ENCODE assay signal across 9 cellular contexts in the genomic region with DNA sequence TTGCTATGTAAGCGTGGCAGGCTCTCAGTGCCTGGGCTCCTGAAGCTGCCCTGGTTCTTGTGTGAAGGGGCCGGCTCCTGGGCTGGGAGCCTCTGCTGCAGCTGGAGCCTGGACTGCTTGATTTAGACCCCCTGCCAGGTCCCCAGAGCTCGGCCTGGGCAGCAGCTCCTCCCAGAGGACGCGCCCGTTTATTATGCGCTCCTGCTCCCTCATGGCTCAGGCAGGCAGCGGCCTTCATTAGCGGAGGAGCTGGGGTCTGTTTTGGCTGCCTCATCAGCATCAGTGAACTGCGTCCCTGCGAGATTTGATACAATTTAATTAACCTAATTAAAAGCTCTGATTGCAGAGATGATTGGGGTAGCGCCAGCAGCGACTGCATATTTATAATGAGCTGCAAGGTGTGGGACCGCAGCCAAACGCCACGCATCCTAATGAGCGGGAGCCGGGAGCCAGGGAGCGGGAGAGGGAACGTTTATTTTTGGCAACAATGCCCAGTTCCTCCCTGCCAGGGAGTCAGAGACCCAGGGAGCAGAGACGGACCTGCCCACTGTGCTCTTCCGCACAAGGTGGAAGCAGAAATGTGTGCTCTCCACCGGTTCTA. TPM values are rescaled to one million over a fixed set of nuclear protein-coding genes. Genes with fewer than 3 reads are reported as not detected.
A peak's percentile ranks its signal among the peaks of the same experiment; 100 is the strongest.
DNase-seq lines count a peak whose midpoint lies in the region; ATAC-seq and TF ChIP-seq lines count a peak whose summit lies in the region.
"Had no signal": no experiment of that assay in that cellular context is flagged by ENCODE, and none has a peak within 500 bp of the region (broad histone marks: within the 10 kb centered on the region; RNA-seq: fewer than 3 reads in every experiment).

No MANE protein-coding gene starts in this region.

- H3K9me3 ChIP-seq in OCI-LY3 (ENCODE audit: insufficient read depth, low read length), result no peaks in the 10 kb centered on the region
- H3K9me3 ChIP-seq: A549 had no signal

- H3K9ac ChIP-seq in OCI-LY3 (ENCODE audit: low read length), result peak overlapping the region; percentile 93

- peak overlapping the region; percentile 100 for H3K27ac ChIP-seq in OCI-LY3 (ENCODE audit: low read length)
- H3K27ac ChIP-seq in foreskin keratinocyte, result peak overlapping the region; percentile 97
- peak overlapping the region in 20 of 21 experiments; percentile 13 to 93 (median 78) for H3K27ac ChIP-seq in skin epidermis

- H3K4me3 ChIP-seq in OCI-LY3 (ENCODE audit: low read length), result peak overlapping the region; percentile 68
- H3K4me3 ChIP-seq in skin epidermis, result no peak overlapping the region
- H3K4me3 ChIP-seq: A549 had no signal

- peak overlapping the region; percentile 82 for H3K4me2 ChIP-seq in OCI-LY3 (ENCODE audit: low read length)
- H3K4me2 ChIP-seq: A549 had no signal

- no peak overlapping the region for H2AFZ ChIP-seq in OCI-LY3 (ENCODE audit: low read depth, low read length)

- TF ChIP-seq CTCF in OCI-LY3 (IDR thresholded peaks at IDR 0.05; ENCODE audit: low read depth, low read length) (no peak), foreskin keratinocyte (conservative IDR thresholded peaks at IDR 0.05) (no peak)

- peaks cover 83% of the 10 kb centered on the region for H3K79me2 ChIP-seq in OCI-LY3 (ENCODE audit: low read length)

- peaks cover 9% of the 10 kb centered on the region for H3K36me3 ChIP-seq in OCI-LY3 (replicated peaks; ENCODE audit: low read depth, low read length)

- H3K4me1 ChIP-seq in OCI-LY3 (ENCODE audit: low read length) (peaks cover 80% of the 10 kb centered on the region), foreskin keratinocyte (peaks cover 57% of the 10 kb centered on the region)

- no peak for ATAC-seq in foreskin keratinocyte
- ATAC-seq in GM18861 (IDR thresholded peaks at IDR 0.05; ENCODE audit: unreplicated experiment), result no peak

- H4K20me1 ChIP-seq in OCI-LY3 (ENCODE audit: insufficient read depth, low read length), result no peaks in the 10 kb centered on the region

- DNase-seq in NCI-H524 (lab: John Stamatoyannopoulos, UW) (peak; percentile 74 to 82), NCI-H524 treated with DMSO at 0.1 percent for 48 hours (lab: John Stamatoyannopoulos, UW) (no peak), foreskin keratinocyte (no peak), KG1 (lab: John Stamatoyannopoulos, UW) (no peak)
- DNase-seq in central memory CD4-positive, alpha-beta T cell, result no peak

- H3K27me3 ChIP-seq in OCI-LY3 (ENCODE audit: low read depth, low read length), result no peaks in the 10 kb centered on the region
- no peaks in the 10 kb centered on the region for H3K27me3 ChIP-seq in foreskin keratinocyte

RNA-seq across cellular contexts. Expression of a gene that starts 16.6 kb away (rescaled TPM):
- 51.0 and 65.2 TPM in 2 replicates for total RNA-seq in foreskin keratinocyte
- 50.6 and 64.0 TPM in 2 replicates for polyA plus RNA-seq in foreskin keratinocyte

RNA-seq across cellular contexts. Expression of a gene that starts 17.4 kb away (rescaled TPM):
- total RNA-seq in foreskin keratinocyte, result 0.14 and 0.25 TPM in 2 replicates
- polyA plus RNA-seq in foreskin keratinocyte, result 0.08 and 0.12 TPM in 2 replicates
- polyA plus RNA-seq: A549 had no signal

RNA-seq across cellular contexts. Expression of a gene that starts 23.9 kb away (rescaled TPM):
- 12.1 and 15.8 TPM in 2 replicates for total RNA-seq in foreskin keratinocyte
- 22.9 and 32.8 TPM in 2 replicates for polyA plus RNA-seq in foreskin keratinocyte

RNA-seq across cellular contexts. Expression of a gene that starts 39.4 kb away (rescaled TPM):
- total RNA-seq in foreskin keratinocyte, result 77.6 and 102 TPM in 2 replicates
- polyA plus RNA-seq in foreskin keratinocyte, result 40.1 and 49.1 TPM in 2 replicates

Comparison
In these comparisons a context has a peak if more than half of its experiments do, and no peak if none do; other contexts are left out.
1. DNase-seq: peak in NCI-H524 (2 of 2); none in NCI-H524 treated with DMSO at 0.1 percent for 48 hours (single experiment), foreskin keratinocyte (0 of 2), central memory CD4-positive, alpha-beta T cell (single experiment) and KG1 (single experiment).
2. Peak in every context shown above with its lines, with median percentiles within 50 percentile points of each other: H3K27ac ChIP-seq.